17 cellular contexts compared by ENCODE assay signal in the genomic region with DNA sequence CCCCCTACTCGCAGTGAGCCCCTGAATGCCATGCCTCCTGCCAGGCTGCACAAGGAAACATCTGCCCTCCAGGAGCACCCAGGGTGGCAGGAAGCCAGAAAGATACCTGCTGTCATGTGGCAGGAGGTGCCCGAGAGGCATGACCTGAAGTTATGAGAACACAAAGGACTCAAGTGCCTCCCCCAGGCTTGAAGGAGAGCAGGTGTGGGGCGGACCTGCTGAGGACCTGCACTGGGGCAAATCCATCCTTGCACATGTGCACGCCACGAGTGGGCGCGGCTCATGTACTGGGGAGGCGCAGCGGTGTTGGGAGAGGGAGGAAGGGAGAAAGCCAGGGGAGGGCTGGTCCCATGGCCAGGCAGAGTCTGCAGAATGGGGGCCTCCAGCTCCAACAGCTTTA. TPM values are rescaled to one million over a fixed set of nuclear protein-coding genes. Genes with fewer than 3 reads are reported as not detected.
A peak's percentile ranks its signal among the peaks of the same experiment; 100 is the strongest.
DNase-seq lines count a peak whose midpoint lies in the region; ATAC-seq and TF ChIP-seq lines count a peak whose summit lies in the region.
"Had no signal": no experiment of that assay in that cellular context is flagged by ENCODE, and none has a peak within 500 bp of the region (broad histone marks: within the 10 kb centered on the region; RNA-seq: fewer than 3 reads in every experiment).

No MANE protein-coding gene starts in this region.

- H3K4me1 ChIP-seq in esophagus squamous epithelium (peaks cover 10 to 78% (median 17%) of the 10 kb centered on the region in 3 donors), transverse colon (peaks cover 4 to 47% (median 28%) of the 10 kb centered on the region in 4 donors)
- H3K4me1 ChIP-seq: gastroesophageal sphincter, HAP-1 had no signal

- H3K36me3 ChIP-seq in esophagus squamous epithelium (peaks cover 0 to 31% (median 1%) of the 10 kb centered on the region in 3 donors), transverse colon (no peaks in the 10 kb centered on the region)
- H3K36me3 ChIP-seq: gastroesophageal sphincter had no signal

- peak; percentile 47 for DNase-seq in NCI-H1436 (lab: John Stamatoyannopoulos, UW)
- no peak for DNase-seq in NCI-H1436 treated with DMSO at 0.1 percent for 48 hours (lab: John Stamatoyannopoulos, UW)
- peak; percentile 97 for DNase-seq in NCI-H345 (lab: John Stamatoyannopoulos, UW)
- DNase-seq in esophagus squamous epithelium (lab: John Stamatoyannopoulos, UW): no peak
- peak; percentile 86 for DNase-seq in transverse colon
- no peak for DNase-seq in AML-193 (lab: John Stamatoyannopoulos, UW)
- DNase-seq: activated naive CD4-positive, alpha-beta T cell treated with anti-CD3 and anti-CD28 coated beads for 36 hours; CD8-positive, alpha-beta memory T cell; MG63; stimulated activated naive CD8-positive, alpha-beta T cell treated with anti-CD3 and anti-CD28 coated beads, Interleukin-15, amount 100 ng/mL, for 72 hours had no signal

- H3K9me3 ChIP-seq in esophagus squamous epithelium: no peaks in the 10 kb centered on the region
- H3K9me3 ChIP-seq in transverse colon: no peaks in the 10 kb centered on the region
- H3K9me3 ChIP-seq: breast epithelium, gastroesophageal sphincter, HAP-1, MG63 had no signal

- no peak for ATAC-seq in GM19455 (IDR thresholded peaks at IDR 0.05; ENCODE audit: unreplicated experiment)
- no peak for ATAC-seq in GM21576 (IDR thresholded peaks at IDR 0.05; ENCODE audit: unreplicated experiment)
- ATAC-seq: gastroesophageal sphincter; natural killer cell treated with Interleukin-12 subunit alpha and Interleukin-12 subunit beta and Interleukin-15 and Interleukin-18, amount 100 ng/mL, for 72 hours; sciatic nerve had no signal

- no peak overlapping the region for H3K4me3 ChIP-seq in esophagus squamous epithelium
- no peak overlapping the region for H3K4me3 ChIP-seq in transverse colon
- H3K4me3 ChIP-seq: breast epithelium, gastroesophageal sphincter, HAP-1, MG63 had no signal

- H3K27ac ChIP-seq in esophagus squamous epithelium (peak overlapping the region; percentile 62 to 91 (median 86)), transverse colon (peak overlapping the region; percentile 85 to 87 (median 86))
- H3K27ac ChIP-seq: gastroesophageal sphincter had no signal

- no peak for TF ChIP-seq EP300 in transverse colon (IDR thresholded peaks at IDR 0.05; ENCODE audit: low read depth)

- no peak for TF ChIP-seq POLR2A in esophagus squamous epithelium (IDR thresholded peaks at IDR 0.05)
- TF ChIP-seq POLR2A in transverse colon (IDR thresholded peaks at IDR 0.05): no peak

- no peak for TF ChIP-seq CTCF in esophagus squamous epithelium (IDR thresholded peaks at IDR 0.05)
- peak in 1 of 5 experiments; percentile 17 for TF ChIP-seq CTCF in transverse colon (IDR thresholded peaks at IDR 0.05)

- whole genome bisulfite sequencing in esophagus squamous epithelium, 2 donors: 66% methylated on average over 8 of the region's 9 CpGs; no CpG with 5 or more reads in 1 of the 2 donors
- WGBS in transverse colon (ENCODE audit: low coverage in 1 of 2), 2 donors: 60% methylated on average over 9 of the region's 9 CpGs; no CpG with 5 or more reads in 1 of the 2 donors

- no peaks in the 10 kb centered on the region for H3K27me3 ChIP-seq in esophagus squamous epithelium
- no peaks in the 10 kb centered on the region for H3K27me3 ChIP-seq in transverse colon
- H3K27me3 ChIP-seq: breast epithelium, gastroesophageal sphincter, MG63 had no signal

- in situ Hi-C loops in transverse colon (cut with MboI; ENCODE audit: low pct_ligation_motif_present in 1 of 4, low pct_unique_long_range_greater_than_20kb in 1 of 4, low sequenced_read_pairs in 3 of 4): no loop called here

- intact Hi-C loops in esophagus squamous epithelium (cut with DNase I) (no loop called here), transverse colon (cut with DNase I; ENCODE audit: low total_unique reads) (no loop called here)

RNA-seq across cellular contexts. Expression of gene SDC1, which starts 26.9 kb away (rescaled TPM):
- total RNA-seq in esophagus squamous epithelium: 100 to 1,000 TPM; 355 to 757 (median 496) TPM
- 100 to 1,000 TPM; 103 to 192 (median 127) TPM for total RNA-seq in transverse colon
- total RNA-seq: natural killer cell treated with Interleukin-12 subunit alpha and Interleukin-12 subunit beta and Interleukin-15 and Interleukin-18, amount 100 ng/mL, for 72 hours had no signal

Comparison
In these comparisons a context has a peak if more than half of its experiments do, and no peak if none do; other contexts are left out.
1. DNase-seq: peak in NCI-H1436 (single experiment), NCI-H345 (single experiment) and transverse colon (single experiment); none in NCI-H1436 treated with DMSO at 0.1 percent for 48 hours (single experiment), esophagus squamous epithelium (single experiment) and AML-193 (0 of 2).